In the genomic region with DNA sequence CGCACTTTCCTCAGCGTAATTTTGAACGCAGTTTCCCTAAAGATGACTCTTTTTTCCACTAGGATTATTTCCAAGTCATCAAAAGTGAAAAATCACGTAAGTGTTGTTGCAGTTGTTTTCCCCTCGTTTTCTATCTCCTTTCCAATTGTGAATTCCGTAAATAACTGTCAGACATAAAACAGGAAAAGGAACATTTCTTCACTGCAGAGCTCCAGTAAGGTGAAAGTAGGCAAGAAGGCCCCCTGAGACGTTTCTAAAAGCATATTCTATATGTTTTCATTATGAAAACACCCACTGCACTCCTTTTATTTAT, we compare ENCODE assay signal across 8 cellular contexts.
A peak's percentile ranks its signal among the peaks of the same experiment; 100 is the strongest.
DNase-seq lines count a peak whose midpoint lies in the region; ATAC-seq and TF ChIP-seq lines count a peak whose summit lies in the region.

No MANE protein-coding gene starts in this region.

- peaks cover 56% of the 10 kb centered on the region for H3K4me1 ChIP-seq in ACC112 (ENCODE audit: control insufficient read depth, insufficient read depth, low read length, unreplicated experiment)
- H3K4me1 ChIP-seq in mucosa of stomach (ENCODE audit: control insufficient read depth, insufficient read depth, low read length): no peaks in the 10 kb centered on the region

- no peak for TF ChIP-seq CTCF in choroid plexus epithelial cell (conservative IDR thresholded peaks at IDR 0.05; ENCODE audit: low read depth, low read length)

- no peaks in the 10 kb centered on the region for H3K27me3 ChIP-seq in ACC112 (ENCODE audit: insufficient read depth, low read length)
- no peaks in the 10 kb centered on the region for H3K27me3 ChIP-seq in mucosa of stomach (ENCODE audit: control insufficient read depth, insufficient read depth, low read length)

- DNase-seq in choroid plexus epithelial cell (ENCODE audit: low read depth): no peak
- DNase-seq in UCSD-AML1 (lab: John Stamatoyannopoulos, UW; ENCODE audit: unreplicated experiment): no peak
- no peak for DNase-seq in NCI-H187 treated with DMSO at 0.1 percent for 48 hours (lab: John Stamatoyannopoulos, UW)
- DNase-seq in LoVo (ENCODE audit: low spot score): no peak

- peak overlapping the region; percentile 55 for H2AFZ ChIP-seq in ACC112 (ENCODE audit: low read length, unreplicated experiment)

- H3K79me2 ChIP-seq in ACC112 (ENCODE audit: control insufficient read depth, insufficient read depth, low read length, unreplicated experiment): peaks cover 65% of the 10 kb centered on the region

- H3K9me3 ChIP-seq in KOPT-K1 (ENCODE audit: insufficient read depth, low read length, poor library complexity, severe bottlenecking) (no peaks in the 10 kb centered on the region), mucosa of stomach (ENCODE audit: control insufficient read depth, low read length) (no peaks in the 10 kb centered on the region)

- H3K4me3 ChIP-seq in ACC112 (ENCODE audit: low read depth, low read length) (peak overlapping the region; percentile 87), choroid plexus epithelial cell (ENCODE audit: low read depth, low read length) (peak overlapping the region; percentile 76), mucosa of stomach (ENCODE audit: low read length) (peak overlapping the region; percentile 33)

- peak overlapping the region; percentile 76 for H3K9ac ChIP-seq in mucosa of stomach (ENCODE audit: low read length)

- ATAC-seq in HG03159 (IDR thresholded peaks at IDR 0.05; ENCODE audit: unreplicated experiment): no peak

- H3K36me3 ChIP-seq in ACC112 (ENCODE audit: insufficient read depth, low read length) (no peaks in the 10 kb centered on the region), KOPT-K1 (ENCODE audit: insufficient read depth, low read length) (no peaks in the 10 kb centered on the region), mucosa of stomach (ENCODE audit: control insufficient read depth, insufficient read depth, low read length) (no peaks in the 10 kb centered on the region)

- H3K27ac ChIP-seq in ACC112 (ENCODE audit: low read depth, low read length) (peak overlapping the region; percentile 88), KOPT-K1 (ENCODE audit: low read depth, low read length, poor library complexity, severe bottlenecking) (peak overlapping the region; percentile 99)

Comparison
In these comparisons a context has a peak if more than half of its experiments do, and no peak if none do; other contexts are left out.
1. H3K4me3 ChIP-seq: peak in every context shown above with its lines; median percentile 87 in ACC112; 76 in choroid plexus epithelial cell; 33 in mucosa of stomach.